8 cellular contexts compared by ENCODE assay signal in genomic region chr21:45471229-45472052, GRCh38.
DNase-seq lines count a peak whose midpoint lies in the region; ATAC-seq, FAIRE-seq and TF ChIP-seq lines count a peak whose summit lies in the region.

No MANE protein-coding gene starts in this region.

- TF ChIP-seq CTCF in HFF-Myc (IDR thresholded peaks at IDR 0.05; ENCODE audit: low read depth, low read length, missing control alignments) (no peak), kidney (IDR thresholded peaks at IDR 0.05; ENCODE audit: borderline replicate concordance, extremely low read depth, insufficient read depth) (no peak), GM20000 (IDR thresholded peaks at IDR 0.05; ENCODE audit: extremely low read depth, missing control alignments) (no peak), MM.1S (IDR thresholded peaks at IDR 0.05; ENCODE audit: low read length) (no peak)

- no peak for ATAC-seq in HG03108 (IDR thresholded peaks at IDR 0.05; ENCODE audit: unreplicated experiment)

- no peaks in the 10 kb centered on the region for H3F3A ChIP-seq in MM.1S (ENCODE audit: insufficient read depth, low read length)

- H3K9me2 ChIP-seq in MM.1S (replicated peaks; ENCODE audit: insufficient read depth, low read length) = no peaks in the 10 kb centered on the region

- H3K79me2 ChIP-seq in MM.1S (ENCODE audit: low read length) = no peaks in the 10 kb centered on the region

- no peak overlapping the region for H3K4me2 ChIP-seq in MM.1S (ENCODE audit: low read depth, low read length)

- no peak overlapping the region for H2AFZ ChIP-seq in MM.1S (ENCODE audit: low read length)

- DNase-seq in HFF-Myc (ENCODE audit: extremely low read depth, low read depth) (peak; percentile 73), astrocyte of the hippocampus (ENCODE audit: low read depth, low spot score) (peak; percentile 85), kidney (peak; percentile 82), GM20000 (ENCODE audit: low spot score) (no peak), HK-2 (ENCODE audit: unreplicated experiment) (no peak), MM.1S (no peak)

- H3K9me3 ChIP-seq in kidney (ENCODE audit: control insufficient read depth in 1 of 2, low read length in 2 of 2) (no peaks in the 10 kb centered on the region), stomach smooth muscle (ENCODE audit: control insufficient read depth in 2 of 2, low read length in 2 of 2) (no peaks in the 10 kb centered on the region), MM.1S (replicated peaks; ENCODE audit: insufficient read depth, low read length) (no peaks in the 10 kb centered on the region)

- H3K4me3 ChIP-seq in HFF-Myc (replicated peaks; ENCODE audit: low read depth, low read length) (peak overlapping the region; percentile 14; the same call in 1 of the 2 replicates), kidney (ENCODE audit: low read length in 2 of 2) (no peak overlapping the region), stomach smooth muscle (ENCODE audit: low read length in 2 of 2) (peak overlapping the region in 1 of 2 donors; percentile 47), MM.1S (ENCODE audit: low read length) (no peak overlapping the region)

- intact Hi-C loops in kidney (cut with DNase I) = no loop called here

- H3K27me3 ChIP-seq in stomach smooth muscle (ENCODE audit: control insufficient read depth in 1 of 2, insufficient read depth in 2 of 2, low read length in 2 of 2) (peaks cover 5 to 7% of the 10 kb centered on the region in 2 donors), MM.1S (replicated peaks; ENCODE audit: insufficient read depth, low read length) (peaks cover 99% of the 10 kb centered on the region)

- H3K36me3 ChIP-seq in kidney (ENCODE audit: control insufficient read depth in 1 of 2, insufficient read depth in 2 of 2, low read length in 2 of 2) (peaks cover 6 to 13% of the 10 kb centered on the region in 2 donors), stomach smooth muscle (ENCODE audit: control insufficient read depth in 2 of 2, insufficient read depth in 2 of 2, low read length in 2 of 2) (peaks cover 0 to 2% of the 10 kb centered on the region in 2 donors), MM.1S (replicated peaks; ENCODE audit: insufficient read depth, low read length) (no peaks in the 10 kb centered on the region)

- H3K9ac ChIP-seq in kidney (ENCODE audit: low read length in 2 of 2) (peak overlapping the region in 1 of 2 donors; percentile 48), stomach smooth muscle (ENCODE audit: low read length in 2 of 2) (no peak overlapping the region), MM.1S (ENCODE audit: low read length) (no peak overlapping the region)

- H3K4me1 ChIP-seq in kidney (ENCODE audit: control insufficient read depth in 1 of 2, insufficient read depth in 1 of 2, low read depth in 1 of 2, low read length in 2 of 2) (peaks cover 23 to 37% of the 10 kb centered on the region in 2 donors), stomach smooth muscle (ENCODE audit: control insufficient read depth, insufficient read depth, low read length) (peaks cover 26% of the 10 kb centered on the region), MM.1S (ENCODE audit: low read length) (no peaks in the 10 kb centered on the region)

- H3K27ac ChIP-seq in kidney (ENCODE audit: low read depth in 2 of 2, low read length in 2 of 2) (peak overlapping the region; percentile 70 to 76), stomach smooth muscle (ENCODE audit: low read length) (peak overlapping the region; percentile 55), MM.1S (ENCODE audit: low read length) (no peak overlapping the region)

- no peaks in the 10 kb centered on the region for H4K20me1 ChIP-seq in MM.1S (ENCODE audit: insufficient read depth, low read length)

- no peak for FAIRE-seq in kidney (lab: Jason Lieb, UNC)

Comparison
In these comparisons a context has a peak if more than half of its experiments do, and no peak if none do; other contexts are left out.
1. DNase-seq: peak in HFF-Myc (single experiment), astrocyte of the hippocampus (single experiment) and kidney (single experiment); none in GM20000 (single experiment), HK-2 (single experiment) and MM.1S (single experiment).